In the genomic region with DNA sequence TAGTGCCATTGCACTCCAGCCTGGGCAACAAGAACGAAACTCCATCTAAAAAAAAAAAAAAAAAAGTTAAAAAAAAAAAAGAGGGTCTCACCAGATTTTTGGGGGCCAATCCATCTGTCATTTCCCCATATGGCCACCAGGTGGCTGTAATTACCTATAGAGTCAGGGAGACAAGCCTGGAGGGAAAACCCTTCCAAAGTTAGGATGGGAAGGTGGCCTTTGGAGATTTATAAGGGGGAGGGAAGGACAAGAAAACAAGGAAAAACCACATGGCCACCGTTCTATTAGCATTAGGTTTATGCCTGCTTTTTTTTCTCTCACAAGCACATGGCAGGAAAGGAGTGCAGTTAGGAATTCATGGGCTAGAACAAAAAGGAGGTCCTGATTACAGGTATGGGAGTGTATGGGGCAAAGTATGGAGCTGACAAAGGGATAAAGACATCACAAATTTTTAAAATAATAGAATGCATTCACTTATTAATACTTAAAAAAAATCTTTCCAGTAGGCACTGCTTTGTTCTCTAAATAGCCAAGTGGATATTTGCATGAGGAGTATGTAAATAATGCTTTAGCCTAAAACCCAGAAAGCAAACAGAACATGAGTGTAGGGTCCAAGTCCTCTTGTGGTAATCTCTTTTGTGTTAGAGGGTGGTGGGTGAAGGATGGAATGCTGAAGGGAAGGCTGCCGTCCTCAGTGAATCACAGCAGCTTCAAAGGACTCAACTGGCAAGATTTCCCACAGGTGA, we compare ENCODE assay signal across 9 cellular contexts. TPM values are rescaled to one million over a fixed set of nuclear protein-coding genes. Genes with fewer than 3 reads are reported as not detected.
A peak's percentile ranks its signal among the peaks of the same experiment; 100 is the strongest.
DNase-seq lines count a peak whose midpoint lies in the region; ATAC-seq, FAIRE-seq and TF ChIP-seq lines count a peak whose summit lies in the region.
"Had no signal": no experiment of that assay in that cellular context is flagged by ENCODE, and none has a peak within 500 bp of the region (broad histone marks: within the 10 kb centered on the region; RNA-seq: fewer than 3 reads in every experiment).

No MANE protein-coding gene starts in this region.

- no peak overlapping the region for H3K27ac ChIP-seq in HEK293 (ENCODE audit: extremely low read depth, low read depth, low read length)

- no peak for ATAC-seq in naive B cell (ENCODE audit: low read depth in 2 of 2)
- ATAC-seq in GM21786 (IDR thresholded peaks at IDR 0.05; ENCODE audit: unreplicated experiment), result no peak
- no peak for ATAC-seq in GM18519 (IDR thresholded peaks at IDR 0.05; ENCODE audit: low FRiP score, unreplicated experiment)
- ATAC-seq in HG03378 (IDR thresholded peaks at IDR 0.05; ENCODE audit: unreplicated experiment), result no peak
- ATAC-seq: T-cell had no signal

- H3K4me3 Mint-ChIP-seq in naive B cell, result peak overlapping the region in 2 of 8 donors; percentile 5 to 10
- H3K4me3 Mint-ChIP-seq: T-cell had no signal

- H3K4me1 Mint-ChIP-seq in naive B cell, result peaks cover 5 to 16% (median 15%) of the 10 kb centered on the region in 3 donors

- H3K36me3 ChIP-seq in HEK293 (ENCODE audit: control insufficient read depth in 2 of 2, insufficient read depth in 1 of 2, low read length in 2 of 2), result peaks cover 45 to 73% of the 10 kb centered on the region in 2 experiments

- H3K4me3 ChIP-seq in HEK293 (ENCODE audit: low read depth, low read length), result no peak overlapping the region

- no peaks in the 10 kb centered on the region for H3K9me3 ChIP-seq in HEK293 (ENCODE audit: control insufficient read depth, insufficient read depth, low read depth, low read length)

- no peak for FAIRE-seq in D721Med (lab: Jason Lieb, UNC)

- H3K27ac Mint-ChIP-seq in naive B cell, result peak overlapping the region in 2 of 6 donors; percentile 60 to 89
- H3K27ac Mint-ChIP-seq: T-cell had no signal

- H3K9me3 Mint-ChIP-seq in naive B cell, result no peaks in the 10 kb centered on the region
- H3K9me3 Mint-ChIP-seq: T-cell had no signal

- no peaks in the 10 kb centered on the region for H3K27me3 Mint-ChIP-seq in naive B cell
- H3K27me3 Mint-ChIP-seq: T-cell had no signal

- POLR2A ChIA-PET in HEK293 (lab: Yijun Ruan, JAX), result interaction anchor here (0.7 kb wide), 1 partner anchor 254 kb away, joined by 4 read pairs; no protein-coding TSS in a partner anchor

- DNase-seq in D721Med (ENCODE audit: insufficient read length, low spot score), result no peak
- DNase-seq in SHP77 (lab: John Stamatoyannopoulos, UW), result peak; percentile 47 to 61
- peak; percentile 67 for DNase-seq in effector CD8-positive, alpha-beta T cell (lab: John Stamatoyannopoulos, UW)
- DNase-seq in naive B cell, result peak; percentile 55

- CTCF ChIA-PET in HEK293 (lab: Yijun Ruan, JAX), result interaction anchor here (0.6 to 14.4 kb wide), 35 partner anchors 10 to 407 kb away, joined by 3 to 141 read pairs (median 5); a partner anchor contains a TSS

- TF ChIP-seq CTCF in D721Med (IDR thresholded peaks at IDR 0.05; ENCODE audit: insufficient read depth, missing control alignments) (peak; percentile 49), HEK293 (tag by site-specific recombination; IDR thresholded peaks at IDR 0.05) (peak; percentile 67)

- H3K4me1 ChIP-seq in HEK293 (ENCODE audit: control insufficient read depth, insufficient read depth, low read length), result peaks cover 5% of the 10 kb centered on the region

- H3K36me3 Mint-ChIP-seq in naive B cell, result no peaks in the 10 kb centered on the region

TF ChIP-seq in HEK293, 187 proteins besides CTCF, POLR2A, EP300 and RAD21:
- TF ChIP-seq ZNF654 (tag by site-specific recombination; IDR thresholded peaks at IDR 0.05; ENCODE audit: low read depth), result peak; percentile 89
- TF ChIP-seq ZNF561 (tag by site-specific recombination; IDR thresholded peaks at IDR 0.05; ENCODE audit: borderline replicate concordance), result 0 out of 2 replicates have a peak, but pooled peaks have one; percentile 41
- TF ChIP-seq ZNF48 (tag by site-specific recombination; IDR thresholded peaks at IDR 0.05), result no peak
- 0 out of 2 replicates have a peak, but pooled peaks have one; percentile 21 for TF ChIP-seq ZNF341 (tag by site-specific recombination; IDR thresholded peaks at IDR 0.05; ENCODE audit: low read depth)
- no peak for TF ChIP-seq ZNF423 (tag by site-specific recombination; IDR thresholded peaks at IDR 0.05)
- TF ChIP-seq, protein P1, sequence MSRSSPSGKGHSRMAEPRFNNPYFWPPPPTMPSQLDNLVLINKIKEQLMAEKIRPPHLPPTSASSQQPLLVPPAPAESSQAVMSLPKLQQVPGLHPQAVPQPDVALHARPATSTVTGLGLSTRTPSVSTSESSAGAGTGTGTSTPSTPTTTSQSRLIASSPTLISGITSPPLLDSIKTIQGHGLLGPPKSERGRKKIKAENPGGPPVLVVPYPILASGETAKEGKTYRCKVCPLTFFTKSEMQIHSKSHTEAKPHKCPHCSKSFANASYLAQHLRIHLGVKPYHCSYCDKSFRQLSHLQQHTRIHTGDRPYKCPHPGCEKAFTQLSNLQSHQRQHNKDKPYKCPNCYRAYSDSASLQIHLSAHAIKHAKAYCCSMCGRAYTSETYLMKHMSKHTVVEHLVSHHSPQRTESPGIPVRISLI (tag by site-specific recombination; IDR thresholded peaks at IDR 0.05), result peak; percentile 96
- peak; percentile 50 for TF ChIP-seq ZNF335 (tag by site-specific recombination; conservative IDR thresholded peaks at IDR 0.05)
- no peak for TF ChIP-seq ZNF843 (tag by site-specific recombination; IDR thresholded peaks at IDR 0.05)
- no peak for TF ChIP-seq SP7 (tag by site-specific recombination; IDR thresholded peaks at IDR 0.05)
- TF ChIP-seq, protein P2, sequence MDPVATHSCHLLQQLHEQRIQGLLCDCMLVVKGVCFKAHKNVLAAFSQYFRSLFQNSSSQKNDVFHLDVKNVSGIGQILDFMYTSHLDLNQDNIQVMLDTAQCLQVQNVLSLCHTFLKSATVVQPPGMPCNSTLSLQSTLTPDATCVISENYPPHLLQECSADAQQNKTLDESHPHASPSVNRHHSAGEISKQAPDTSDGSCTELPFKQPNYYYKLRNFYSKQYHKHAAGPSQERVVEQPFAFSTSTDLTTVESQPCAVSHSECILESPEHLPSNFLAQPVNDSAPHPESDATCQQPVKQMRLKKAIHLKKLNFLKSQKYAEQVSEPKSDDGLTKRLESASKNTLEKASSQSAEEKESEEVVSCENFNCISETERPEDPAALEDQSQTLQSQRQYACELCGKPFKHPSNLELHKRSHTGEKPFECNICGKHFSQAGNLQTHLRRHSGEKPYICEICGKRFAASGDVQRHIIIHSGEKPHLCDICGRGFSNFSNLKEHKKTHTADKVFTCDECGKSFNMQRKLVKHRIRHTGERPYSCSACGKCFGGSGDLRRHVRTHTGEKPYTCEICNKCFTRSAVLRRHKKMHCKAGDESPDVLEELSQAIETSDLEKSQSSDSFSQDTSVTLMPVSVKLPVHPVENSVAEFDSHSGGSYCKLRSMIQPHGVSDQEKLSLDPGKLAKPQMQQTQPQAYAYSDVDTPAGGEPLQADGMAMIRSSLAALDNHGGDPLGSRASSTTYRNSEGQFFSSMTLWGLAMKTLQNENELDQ (tag by site-specific recombination; IDR thresholded peaks at IDR 0.05; ENCODE audit: low read depth), result no peak
- peak; percentile 20; the same call in 1 of the 2 replicates for TF ChIP-seq ZEB2 (tag by site-specific recombination; IDR thresholded peaks at IDR 0.05)
- peak; percentile 94 for TF ChIP-seq IKZF3 (tag by site-specific recombination; IDR thresholded peaks at IDR 0.05)
- TF ChIP-seq KLF8 (tag by site-specific recombination; IDR thresholded peaks at IDR 0.05), result peak; percentile 20; the same call in 1 of the 2 replicates
- TF ChIP-seq, protein P3, sequence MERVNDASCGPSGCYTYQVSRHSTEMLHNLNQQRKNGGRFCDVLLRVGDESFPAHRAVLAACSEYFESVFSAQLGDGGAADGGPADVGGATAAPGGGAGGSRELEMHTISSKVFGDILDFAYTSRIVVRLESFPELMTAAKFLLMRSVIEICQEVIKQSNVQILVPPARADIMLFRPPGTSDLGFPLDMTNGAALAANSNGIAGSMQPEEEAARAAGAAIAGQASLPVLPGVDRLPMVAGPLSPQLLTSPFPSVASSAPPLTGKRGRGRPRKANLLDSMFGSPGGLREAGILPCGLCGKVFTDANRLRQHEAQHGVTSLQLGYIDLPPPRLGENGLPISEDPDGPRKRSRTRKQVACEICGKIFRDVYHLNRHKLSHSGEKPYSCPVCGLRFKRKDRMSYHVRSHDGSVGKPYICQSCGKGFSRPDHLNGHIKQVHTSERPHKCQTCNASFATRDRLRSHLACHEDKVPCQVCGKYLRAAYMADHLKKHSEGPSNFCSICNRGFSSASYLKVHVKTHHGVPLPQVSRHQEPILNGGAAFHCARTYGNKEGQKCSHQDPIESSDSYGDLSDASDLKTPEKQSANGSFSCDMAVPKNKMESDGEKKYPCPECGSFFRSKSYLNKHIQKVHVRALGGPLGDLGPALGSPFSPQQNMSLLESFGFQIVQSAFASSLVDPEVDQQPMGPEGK (tag by site-specific recombination; IDR thresholded peaks at IDR 0.05), result 0 out of 2 replicates have a peak, but pooled peaks have one; percentile 32

RNA-seq across cellular contexts. Expression of a gene that starts 5.1 kb away (rescaled TPM):
- 1 to 10 TPM; 3.4 to 5.2 (median 3.7) TPM for polyA plus RNA-seq in naive B cell (ENCODE audit: low read depth in 6 of 6)

RNA-seq across cellular contexts. Expression of a gene that starts 5.5 kb away (rescaled TPM):
- polyA plus RNA-seq in naive B cell (ENCODE audit: low read depth in 6 of 6), result 100 to 1,000 TPM; 121 to 158 (median 136) TPM

RNA-seq across cellular contexts. Expression of a gene that starts 8.0 kb away (rescaled TPM):
- under 1 TPM in 1 of 6 donors, not detected in 5; 0.68 TPM for polyA plus RNA-seq in naive B cell (ENCODE audit: low read depth in 6 of 6)

RNA-seq across cellular contexts. Expression of a gene that starts 25.7 kb away (rescaled TPM):
- 1 to 10 TPM in 5 of 6 donors, under 1 TPM in 1; 0.06 to 8.0 (median 3.4) TPM for polyA plus RNA-seq in naive B cell (ENCODE audit: low read depth in 6 of 6)

RNA-seq across cellular contexts. Expression of a gene that starts 28.8 kb away (rescaled TPM):
- 1 to 10 TPM in 3 of 6 donors, under 1 TPM in 3; 0.04 to 1.9 (median 0.99) TPM for polyA plus RNA-seq in naive B cell (ENCODE audit: low read depth in 6 of 6)
